In genomic region chr19:58002384-58003152, GRCh38 we compare ENCODE assay signal across 8 cellular contexts. TPM values are rescaled to one million over a fixed set of nuclear protein-coding genes. Genes with fewer than 3 reads are reported as not detected.
DNase-seq lines count a peak whose midpoint lies in the region; ATAC-seq, FAIRE-seq and TF ChIP-seq lines count a peak whose summit lies in the region.

Gene ZNF606 (minus strand): TSS chr19:58002820. CDS start chr19:58001319, 1,501 bp downstream.

- peak within 1 kb of the TSS; percentile 84 for H3K27ac ChIP-seq in brain microvascular endothelial cell

- no peak for TF ChIP-seq CTCF in brain microvascular endothelial cell (IDR thresholded peaks at IDR 0.05; ENCODE audit: low read depth, low read length, missing control alignments)

- peak; percentile 92 for ATAC-seq in HG02763 (IDR thresholded peaks at IDR 0.05; ENCODE audit: unreplicated experiment)

- H3K36me3 ChIP-seq in brain microvascular endothelial cell (replicated peaks) (peaks cover 34% of the 10 kb centered on the region), iPS-15b (ENCODE audit: control insufficient read depth, insufficient read depth, low read length) (peaks cover 38% of the 10 kb centered on the region)

- peak within 1 kb of the TSS; percentile 80 for H3K4me3 ChIP-seq in brain microvascular endothelial cell (ENCODE audit: low read depth, low read length)
- H3K4me3 ChIP-seq in iPS-15b (ENCODE audit: low read depth, low read length), result peak within 1 kb of the TSS; percentile 96
- peak within 1 kb of the TSS; percentile 90 for H3K4me3 ChIP-seq in skeletal muscle cell (ENCODE audit: low read depth, low read length)

- H3K27me3 ChIP-seq in brain microvascular endothelial cell (replicated peaks) (no peaks in the 10 kb centered on the region), iPS-15b (ENCODE audit: control insufficient read depth, insufficient read depth, low read length) (no peaks in the 10 kb centered on the region)

- TF ChIP-seq POLR2A in GM12891 (IDR thresholded peaks at IDR 0.05; ENCODE audit: low read depth, low read length), result peak; percentile 77

- in situ Hi-C loops in brain microvascular endothelial cell (cut with HindIII; ENCODE audit: low pct_ligation_motif_present, low sequenced_read_pairs), result no loop called here

- peak; percentile 93 for FAIRE-seq in GM12891 (lab: Jason Lieb, UNC)

- peaks cover 7% of the 10 kb centered on the region for H3K4me1 ChIP-seq in iPS-15b (ENCODE audit: control insufficient read depth, insufficient read depth, low read length)

- no peaks in the 10 kb centered on the region for H3K9me3 ChIP-seq in iPS-15b (ENCODE audit: control insufficient read depth, insufficient read depth, low read length)

- DNase-seq in GM12891 (ENCODE audit: insufficient read length, low spot score), result peak; percentile 93
- peak; percentile 71 for DNase-seq in NCI-H146 treated with DMSO at 0.1 percent for 48 hours (lab: John Stamatoyannopoulos, UW; ENCODE audit: unreplicated experiment)
- peak; percentile 86 for DNase-seq in UCSD-AML1 (lab: John Stamatoyannopoulos, UW; ENCODE audit: unreplicated experiment)
- peak; percentile 60 for DNase-seq in brain microvascular endothelial cell
- peak; percentile 49 for DNase-seq in skeletal muscle cell (ENCODE audit: low read depth)
- no peak for DNase-seq in NK-92 treated with Interleukin-12 subunit alpha and Interleukin-12 subunit beta, amount 100 ng/mL, for 24 hours (lab: John Stamatoyannopoulos, UW)

- H3K9ac ChIP-seq in iPS-15b (ENCODE audit: low read depth, low read length), result peak within 1 kb of the TSS; percentile 90

TF ChIP-seq in GM12891, 5 proteins besides CTCF, POLR2A, EP300 and RAD21:
- TF ChIP-seq SPI1 (IDR thresholded peaks at IDR 0.05; ENCODE audit: low read depth, low read length) (0 out of 2 replicates have a peak, but pooled peaks have one; percentile 9), TAF1 (IDR thresholded peaks at IDR 0.05; ENCODE audit: low read depth, low read length) (0 out of 2 replicates have a peak, but pooled peaks have one; percentile 49), POLR2AphosphoS5 (IDR thresholded peaks at IDR 0.05; ENCODE audit: low read depth, low read length) (peak; percentile 41; the same call in 1 of the 2 replicates), POU2F2 (IDR thresholded peaks at IDR 0.05; ENCODE audit: low read depth, low read length) (no peak; the same call in 1 of the 2 replicates)

RNA-seq across cellular contexts. Expression of gene ZNF606, which starts in this region (rescaled TPM):
- polyA plus RNA-seq in GM12891 (2012; ENCODE audit: low read depth, missing spikeins), result 5.6 TPM
